ENCODE assay signal across 13 cellular contexts in genomic region chr7:66110861-66111260, GRCh38. TPM values are rescaled to one million over a fixed set of nuclear protein-coding genes. Genes with fewer than 3 reads are reported as not detected.
DNase-seq lines count a peak whose midpoint lies in the region; ATAC-seq and TF ChIP-seq lines count a peak whose summit lies in the region.
"Had no signal": no experiment of that assay in that cellular context is flagged by ENCODE, and none has a peak within 500 bp of the region (broad histone marks: within the 10 kb centered on the region; RNA-seq: fewer than 3 reads in every experiment).

No MANE protein-coding gene starts in this region.

- H3K9me3 Mint-ChIP-seq in activated naive CD8-positive, alpha-beta T cell treated with anti-CD3 and anti-CD28 coated beads, Interleukin-2, amount 50 U/mL, for 24 hours: no peaks in the 10 kb centered on the region
- H3K9me3 Mint-ChIP-seq in activated naive CD8-positive, alpha-beta T cell treated with anti-CD3 and anti-CD28 coated beads for 36 hours: no peaks in the 10 kb centered on the region
- no peaks in the 10 kb centered on the region for H3K9me3 Mint-ChIP-seq in type B pancreatic cell
- H3K9me3 Mint-ChIP-seq: activated naive CD8-positive, alpha-beta T cell treated with anti-CD3 and anti-CD28 coated beads, Interleukin-2, amount 10 ng/mL, durations not matched to agents 7 days and 5 days had no signal

- H3K27me3 Mint-ChIP-seq in activated naive CD8-positive, alpha-beta T cell treated with anti-CD3 and anti-CD28 coated beads, Interleukin-2, amount 50 U/mL, for 24 hours: no peaks in the 10 kb centered on the region
- H3K27me3 Mint-ChIP-seq in activated naive CD8-positive, alpha-beta T cell treated with anti-CD3 and anti-CD28 coated beads for 36 hours: no peaks in the 10 kb centered on the region
- no peaks in the 10 kb centered on the region for H3K27me3 Mint-ChIP-seq in type B pancreatic cell
- H3K27me3 Mint-ChIP-seq: activated naive CD8-positive, alpha-beta T cell treated with anti-CD3 and anti-CD28 coated beads, Interleukin-2, amount 10 ng/mL, durations not matched to agents 7 days and 5 days had no signal

- peaks cover 19% of the 10 kb centered on the region for H3K4me1 Mint-ChIP-seq in activated naive CD8-positive, alpha-beta T cell treated with anti-CD3 and anti-CD28 coated beads, Interleukin-2, amount 50 U/mL, for 24 hours
- H3K4me1 Mint-ChIP-seq in activated naive CD8-positive, alpha-beta T cell treated with anti-CD3 and anti-CD28 coated beads for 36 hours: peaks cover 5% of the 10 kb centered on the region
- H3K4me1 Mint-ChIP-seq in type B pancreatic cell (ENCODE audit: unreplicated experiment): peaks cover 7% of the 10 kb centered on the region

- peak overlapping the region; percentile 64 for H3K27ac Mint-ChIP-seq in activated naive CD8-positive, alpha-beta T cell treated with anti-CD3 and anti-CD28 coated beads, Interleukin-2, amount 50 U/mL, for 24 hours
- H3K27ac Mint-ChIP-seq in activated naive CD8-positive, alpha-beta T cell treated with anti-CD3 and anti-CD28 coated beads for 36 hours: no peak overlapping the region
- H3K27ac Mint-ChIP-seq in type B pancreatic cell: peak overlapping the region; percentile 86
- H3K27ac Mint-ChIP-seq: activated naive CD8-positive, alpha-beta T cell treated with anti-CD3 and anti-CD28 coated beads, Interleukin-2, amount 10 ng/mL, durations not matched to agents 7 days and 5 days had no signal

- DNase-seq in activated naive CD8-positive, alpha-beta T cell treated with anti-CD3 and anti-CD28 coated beads, Interleukin-2, amount 50 U/mL, for 24 hours: peak; percentile 27
- no peak for DNase-seq in activated naive CD8-positive, alpha-beta T cell treated with anti-CD3 and anti-CD28 coated beads for 36 hours
- DNase-seq in SK-MEL-5 (ENCODE audit: low read depth, low spot score) (peak; percentile 17), fibroblast of mammary gland (ENCODE audit: low read depth) (peak; percentile 97), type B pancreatic cell (ENCODE audit: extremely low spot score, unreplicated experiment) (no peak), GM19240 (ENCODE audit: insufficient read length, low spot score) (no peak), cerebellum (ENCODE audit: low spot score) (no peak), erythroblast (lab: John Stamatoyannopoulos, UW) (no peak)
- DNase-seq: activated naive CD8-positive, alpha-beta T cell treated with anti-CD3 and anti-CD28 coated beads, Interleukin-2, amount 10 ng/mL, durations not matched to agents 7 days and 5 days had no signal

- no peak overlapping the region for H3K4me3 Mint-ChIP-seq in activated naive CD8-positive, alpha-beta T cell treated with anti-CD3 and anti-CD28 coated beads, Interleukin-2, amount 50 U/mL, for 24 hours
- H3K4me3 Mint-ChIP-seq in activated naive CD8-positive, alpha-beta T cell treated with anti-CD3 and anti-CD28 coated beads for 36 hours: no peak overlapping the region
- H3K4me3 Mint-ChIP-seq in type B pancreatic cell: peak overlapping the region; percentile 30
- H3K4me3 Mint-ChIP-seq: activated naive CD8-positive, alpha-beta T cell treated with anti-CD3 and anti-CD28 coated beads, Interleukin-2, amount 10 ng/mL, durations not matched to agents 7 days and 5 days had no signal

- TF ChIP-seq CTCF in fibroblast of mammary gland (conservative IDR thresholded peaks at IDR 0.05; ENCODE audit: control insufficient read depth, insufficient read depth, low read depth, low read length) (no peak), type B pancreatic cell (conservative IDR thresholded peaks at IDR 0.05) (no peak)

- no peak overlapping the region for H3K4me3 ChIP-seq in fibroblast of mammary gland (ENCODE audit: control insufficient read depth, low read depth, low read length)
- H3K4me3 ChIP-seq: gastroesophageal sphincter, GM12878, right atrium auricular region had no signal

- H3K36me3 Mint-ChIP-seq in activated naive CD8-positive, alpha-beta T cell treated with anti-CD3 and anti-CD28 coated beads, Interleukin-2, amount 50 U/mL, for 24 hours (ENCODE audit: low read depth): peaks cover 7% of the 10 kb centered on the region
- peaks cover 7% of the 10 kb centered on the region for H3K36me3 Mint-ChIP-seq in activated naive CD8-positive, alpha-beta T cell treated with anti-CD3 and anti-CD28 coated beads for 36 hours
- peaks cover 3% of the 10 kb centered on the region for H3K36me3 Mint-ChIP-seq in type B pancreatic cell

- in situ Hi-C loops in SK-MEL-5 (cut with HindIII; ENCODE audit: low pct_unique_long_range_greater_than_20kb, low sequenced_read_pairs): no loop called here

- no peak for ATAC-seq in activated naive CD8-positive, alpha-beta T cell treated with anti-CD3 and anti-CD28 coated beads, Interleukin-2, amount 50 U/mL, for 24 hours
- ATAC-seq: activated CD4-positive, CD25-positive, alpha-beta regulatory T cell treated with anti-CD3 and anti-CD28 coated beads, Interleukin-2, amount 50 U/mL, for 24 hours; gastroesophageal sphincter; GM12878 had no signal

- TF ChIP-seq POLR2A in erythroblast (IDR thresholded peaks at IDR 0.05; ENCODE audit: low read length): no peak

RNA-seq across cellular contexts. Expression of gene CRCP, which starts 3.8 kb away (rescaled TPM):
- total RNA-seq in activated naive CD8-positive, alpha-beta T cell treated with anti-CD3 and anti-CD28 coated beads for 36 hours: 10 to 100 TPM; 33.8 to 34.8 TPM
- total RNA-seq in SK-MEL-5 (2014; rRNA removed; shearing (Covaris generic)): 38.3 and 45.4 TPM in 2 replicates
- 37.2 and 45.4 TPM in 2 replicates for polyA plus RNA-seq in SK-MEL-5 (2015; cell fraction: cytosol; rRNA removed)
- polyA plus RNA-seq in SK-MEL-5 (2015; cell fraction: nucleus; rRNA removed): 14.8 and 23.5 TPM in 2 replicates
- total RNA-seq in type B pancreatic cell (ENCODE audit: low replicate concordance) (28.6 and 29.0 TPM in 2 replicates), cerebellum (38.9 TPM)

RNA-seq across cellular contexts. Expression of gene ASL, which starts 35.2 kb away (rescaled TPM):
- total RNA-seq in activated naive CD8-positive, alpha-beta T cell treated with anti-CD3 and anti-CD28 coated beads for 36 hours: 10 to 100 TPM; 19.0 to 22.8 TPM
- 28.0 and 31.8 TPM in 2 replicates for total RNA-seq in SK-MEL-5 (2014; rRNA removed; shearing (Covaris generic))
- polyA plus RNA-seq in SK-MEL-5 (2015; cell fraction: cytosol; rRNA removed): 26.4 and 30.7 TPM in 2 replicates
- 80.4 and 83.7 TPM in 2 replicates for polyA plus RNA-seq in SK-MEL-5 (2015; cell fraction: nucleus; rRNA removed)
- 35.1 and 35.5 TPM in 2 replicates for total RNA-seq in type B pancreatic cell (ENCODE audit: low replicate concordance)
- 10.3 TPM for total RNA-seq in cerebellum

Comparison
In these comparisons a context has a peak if more than half of its experiments do, and no peak if none do; other contexts are left out.
1. DNase-seq: peak in activated naive CD8-positive, alpha-beta T cell treated with anti-CD3 and anti-CD28 coated beads, Interleukin-2, amount 50 U/mL, for 24 hours (single experiment), SK-MEL-5 (single experiment) and fibroblast of mammary gland (single experiment); none in activated naive CD8-positive, alpha-beta T cell treated with anti-CD3 and anti-CD28 coated beads for 36 hours (single experiment), type B pancreatic cell (single experiment), GM19240 (single experiment), cerebellum (single experiment) and erythroblast (0 of 2).